37 cellular contexts compared by ENCODE assay signal in genomic region chr4:160819791-160820190, GRCh38.
"Had no signal": no experiment of that assay in that cellular context is flagged by ENCODE, and none has a peak within 500 bp of the region (broad histone marks: within the 10 kb centered on the region; RNA-seq: fewer than 3 reads in every experiment).

No MANE protein-coding gene starts in this region.

- H3K36me3 ChIP-seq: adrenal gland, brain microvascular endothelial cell, cardiac muscle cell had no signal

- H3K4me1 Mint-ChIP-seq: activated B cell treated with CpG ODN at 0.5 μM for 24 hours; activated CD4-positive, alpha-beta memory T cell treated with anti-CD3 and anti-CD28 coated beads, Interleukin-2, amount 10 ng/mL, durations not matched to agents 7 days and 5 days; activated CD4-positive, alpha-beta T cell treated with anti-CD3 and anti-CD28 coated beads, Interleukin-2, amount 10 ng/mL, durations not matched to agents 7 days and 5 days; activated CD8-positive, alpha-beta memory T cell treated with anti-CD3 and anti-CD28 coated beads, Interleukin-2, amount 10 ng/mL, durations not matched to agents 7 days and 5 days; activated naive CD4-positive, alpha-beta T cell treated with anti-CD3 and anti-CD28 coated beads, Interleukin-2, amount 10 ng/mL, durations not matched to agents 7 days and 5 days; activated naive CD4-positive, alpha-beta T cell treated with anti-CD3 and anti-CD28 coated beads, Interleukin-2, amount 50 U/mL, for 24 hours; activated naive CD8-positive, alpha-beta T cell treated with anti-CD3 and anti-CD28 coated beads, Interleukin-2, amount 10 ng/mL, durations not matched to agents 7 days and 5 days; central memory CD8-positive, alpha-beta T cell had no signal

- H3K4me1 ChIP-seq: adrenal gland, body of pancreas, breast epithelium had no signal

- H3K4me3 Mint-ChIP-seq: activated B cell treated with CpG ODN at 0.5 μM for 24 hours; activated CD4-positive, alpha-beta memory T cell treated with anti-CD3 and anti-CD28 coated beads, Interleukin-2, amount 10 ng/mL, durations not matched to agents 7 days and 5 days; activated CD4-positive, alpha-beta T cell treated with anti-CD3 and anti-CD28 coated beads, Interleukin-2, amount 10 ng/mL, durations not matched to agents 7 days and 5 days; activated CD8-positive, alpha-beta memory T cell treated with anti-CD3 and anti-CD28 coated beads, Interleukin-2, amount 10 ng/mL, durations not matched to agents 7 days and 5 days; activated CD8-positive, alpha-beta T cell treated with anti-CD3 and anti-CD28 coated beads, Interleukin-2, amount 10 ng/mL, durations not matched to agents 7 days and 5 days; activated naive CD4-positive, alpha-beta T cell treated with anti-CD3 and anti-CD28 coated beads, Interleukin-2, amount 10 ng/mL, durations not matched to agents 7 days and 5 days; activated naive CD4-positive, alpha-beta T cell treated with anti-CD3 and anti-CD28 coated beads, Interleukin-2, amount 50 U/mL, for 24 hours; activated naive CD8-positive, alpha-beta T cell; activated naive CD8-positive, alpha-beta T cell treated with anti-CD3 and anti-CD28 coated beads, Interleukin-2, amount 10 ng/mL, durations not matched to agents 7 days and 5 days; activated T-cell treated with anti-CD3 and anti-CD28 coated beads, Interleukin-2, amount 50 U/mL, for 24 hours; central memory CD8-positive, alpha-beta T cell; T-helper 1 cell treated with Interleukin-12 subunit alpha and Interleukin-12 subunit beta and Interleukin-4 antibody, amounts not matched to agents 30 μg/mL and 1 μg/mL, for 36 hours; T-helper 2 cell treated with Interferon-gamma antibody and Interleukin-4, amounts not matched to agents 5 μg/mL and 100 μg/mL, for 36 hours had no signal

- H3K36me3 Mint-ChIP-seq: activated CD8-positive, alpha-beta memory T cell treated with anti-CD3 and anti-CD28 coated beads, Interleukin-2, amount 10 ng/mL, durations not matched to agents 7 days and 5 days; activated naive CD4-positive, alpha-beta T cell treated with anti-CD3 and anti-CD28 coated beads, Interleukin-2, amount 10 ng/mL, durations not matched to agents 7 days and 5 days; activated naive CD4-positive, alpha-beta T cell treated with anti-CD3 and anti-CD28 coated beads, Interleukin-2, amount 50 U/mL, for 24 hours; activated naive CD8-positive, alpha-beta T cell; activated naive CD8-positive, alpha-beta T cell treated with anti-CD3 and anti-CD28 coated beads, Interleukin-2, amount 10 ng/mL, durations not matched to agents 7 days and 5 days had no signal

- H3K27me3 ChIP-seq: adrenal gland, body of pancreas, brain microvascular endothelial cell, breast epithelium, cardiac muscle cell had no signal

- ATAC-seq: activated CD8-positive, alpha-beta memory T cell treated with anti-CD3 and anti-CD28 coated beads, Interleukin-2, amount 10 ng/mL, durations not matched to agents 7 days and 5 days; activated CD8-positive, alpha-beta T cell treated with anti-CD3 and anti-CD28 coated beads, Interleukin-2, amount 10 ng/mL, durations not matched to agents 7 days and 5 days; body of pancreas had no signal

- H3K9me3 Mint-ChIP-seq: activated B cell treated with CpG ODN at 0.5 μM for 24 hours; activated CD4-positive, alpha-beta memory T cell treated with anti-CD3 and anti-CD28 coated beads, Interleukin-2, amount 10 ng/mL, durations not matched to agents 7 days and 5 days had no signal

- H3K9me3 ChIP-seq: adrenal gland, body of pancreas, breast epithelium had no signal

- H3K27ac Mint-ChIP-seq: activated B cell treated with CpG ODN at 0.5 μM for 24 hours; activated CD4-positive, alpha-beta memory T cell treated with anti-CD3 and anti-CD28 coated beads, Interleukin-2, amount 10 ng/mL, durations not matched to agents 7 days and 5 days; activated CD4-positive, alpha-beta T cell treated with anti-CD3 and anti-CD28 coated beads, Interleukin-2, amount 10 ng/mL, durations not matched to agents 7 days and 5 days; activated CD8-positive, alpha-beta memory T cell treated with anti-CD3 and anti-CD28 coated beads, Interleukin-2, amount 10 ng/mL, durations not matched to agents 7 days and 5 days; activated CD8-positive, alpha-beta T cell treated with anti-CD3 and anti-CD28 coated beads, Interleukin-2, amount 10 ng/mL, durations not matched to agents 7 days and 5 days; activated naive CD4-positive, alpha-beta T cell treated with anti-CD3 and anti-CD28 coated beads, Interleukin-2, amount 10 ng/mL, durations not matched to agents 7 days and 5 days; activated naive CD4-positive, alpha-beta T cell treated with anti-CD3 and anti-CD28 coated beads, Interleukin-2, amount 50 U/mL, for 24 hours; activated naive CD8-positive, alpha-beta T cell; activated naive CD8-positive, alpha-beta T cell treated with anti-CD3 and anti-CD28 coated beads, Interleukin-2, amount 10 ng/mL, durations not matched to agents 7 days and 5 days; activated T-cell treated with anti-CD3 and anti-CD28 coated beads, Interleukin-2, amount 50 U/mL, for 24 hours; activated T-helper 2 cell treated with anti-CD3 and anti-CD28 coated beads, Interferon-gamma antibody, Interleukin-2, Interleukin-4, amounts not matched to agents 10 μg/mL and 5 μg/mL and 100 μg/mL, durations not matched to agents 14 hours and 24 hours and 36 hours; T-helper 1 cell treated with Interleukin-12 subunit alpha and Interleukin-12 subunit beta and Interleukin-4 antibody, amounts not matched to agents 30 μg/mL and 1 μg/mL, for 36 hours; T-helper 2 cell treated with Interferon-gamma antibody and Interleukin-4, amounts not matched to agents 5 μg/mL and 100 μg/mL, for 36 hours had no signal

- H3K27me3 Mint-ChIP-seq: activated B cell treated with CpG ODN at 0.5 μM for 24 hours; activated CD4-positive, alpha-beta memory T cell treated with anti-CD3 and anti-CD28 coated beads, Interleukin-2, amount 10 ng/mL, durations not matched to agents 7 days and 5 days; activated CD4-positive, alpha-beta T cell treated with anti-CD3 and anti-CD28 coated beads, Interleukin-2, amount 10 ng/mL, durations not matched to agents 7 days and 5 days; activated CD8-positive, alpha-beta memory T cell treated with anti-CD3 and anti-CD28 coated beads, Interleukin-2, amount 10 ng/mL, durations not matched to agents 7 days and 5 days; activated naive CD4-positive, alpha-beta T cell treated with anti-CD3 and anti-CD28 coated beads, Interleukin-2, amount 10 ng/mL, durations not matched to agents 7 days and 5 days; activated naive CD4-positive, alpha-beta T cell treated with anti-CD3 and anti-CD28 coated beads, Interleukin-2, amount 50 U/mL, for 24 hours; activated naive CD8-positive, alpha-beta T cell; activated naive CD8-positive, alpha-beta T cell treated with anti-CD3 and anti-CD28 coated beads, Interleukin-2, amount 10 ng/mL, durations not matched to agents 7 days and 5 days; activated T-cell treated with anti-CD3 and anti-CD28 coated beads, Interleukin-2, amount 50 U/mL, for 24 hours; central memory CD8-positive, alpha-beta T cell had no signal

- DNase-seq: activated B cell treated with CpG ODN at 0.5 μM for 24 hours; activated CD4-positive, alpha-beta memory T cell treated with anti-CD3 and anti-CD28 coated beads, Interleukin-2, amount 10 ng/mL, durations not matched to agents 7 days and 5 days; activated CD4-positive, alpha-beta T cell treated with anti-CD3 and anti-CD28 coated beads for 4 hours; activated CD4-positive, alpha-beta T cell treated with anti-CD3 and anti-CD28 coated beads, Interleukin-2, amount 10 ng/mL, durations not matched to agents 7 days and 5 days; activated CD4-positive, alpha-beta T cell treated with anti-CD3 and anti-CD28 coated beads, Interleukin-2, amount 50 U/mL, for 48 hours; activated CD4-positive, CD25-positive, alpha-beta regulatory T cell treated with anti-CD3 and anti-CD28 coated beads, Interleukin-2, amount 50 U/mL, for 72 hours; activated CD8-positive, alpha-beta memory T cell treated with anti-CD3 and anti-CD28 coated beads for 24 hours; activated CD8-positive, alpha-beta memory T cell treated with anti-CD3 and anti-CD28 coated beads, Interleukin-2, amount 10 ng/mL, durations not matched to agents 7 days and 5 days; activated CD8-positive, alpha-beta memory T cell treated with anti-CD3 and anti-CD28 coated beads, Interleukin-2, amount 50 U/mL, for 48 hours; activated CD8-positive, alpha-beta T cell treated with anti-CD3 and anti-CD28 coated beads, Interleukin-2, amount 10 ng/mL, durations not matched to agents 7 days and 5 days; activated effector memory CD4-positive, alpha-beta T cell treated with Interleukin-2 at 50 U/mL for 16 hours; activated gamma-delta T cell; activated naive CD4-positive, alpha-beta T cell treated with anti-CD3 and anti-CD28 coated beads, Interleukin-2, amount 10 ng/mL, durations not matched to agents 7 days and 5 days; activated naive CD4-positive, alpha-beta T cell treated with Interleukin-2 at 50 U/mL for 16 hours; activated naive CD8-positive, alpha-beta T cell treated with anti-CD3 and anti-CD28 coated beads, Interleukin-2, amount 10 ng/mL, durations not matched to agents 7 days and 5 days; activated T-cell treated with anti-CD3 and anti-CD28 coated beads, Interleukin-2, amount 50 U/mL, for 24 hours; activated T-cell treated with anti-CD3 and anti-CD28 coated beads, Interleukin-2, amount 50 U/mL, for 48 hours; adrenal gland; amniotic stem cell; aorta; body of pancreas; brain microvascular endothelial cell; caudate nucleus; cerebellar nuclear complex; T-helper 2 cell; T-helper 9 cell had no signal

- H3K4me3 ChIP-seq: adrenal gland, body of pancreas, breast epithelium, cardiac muscle cell had no signal

- FAIRE-seq: astrocyte, TTC549 had no signal

- H3K27ac ChIP-seq: adrenal gland, body of pancreas, brain microvascular endothelial cell, breast epithelium, cardiac muscle cell, VCaP had no signal
